10 cellular contexts compared by ENCODE assay signal in the genomic region with DNA sequence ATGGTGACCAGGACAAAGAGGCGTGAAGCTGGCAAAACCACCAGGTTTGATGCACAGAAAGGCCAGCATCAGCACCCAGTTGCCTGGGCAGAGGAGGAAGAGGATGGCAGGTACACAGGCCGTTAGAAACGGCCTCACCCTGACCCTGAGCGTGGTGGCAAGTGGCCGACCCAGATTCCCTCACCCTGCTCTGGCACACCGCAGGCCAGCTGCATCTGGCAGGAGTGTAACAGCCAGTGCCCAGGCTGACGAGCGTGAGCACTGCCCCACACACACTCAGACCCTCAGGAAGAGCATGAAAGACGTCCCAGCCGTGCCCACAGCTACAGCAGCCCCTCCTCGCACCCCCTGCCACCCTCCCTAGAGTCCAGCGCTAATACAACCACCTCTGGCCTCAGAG.
DNase-seq lines count a peak whose midpoint lies in the region; ATAC-seq and TF ChIP-seq lines count a peak whose summit lies in the region.
"Had no signal": no experiment of that assay in that cellular context is flagged by ENCODE, and none has a peak within 500 bp of the region (broad histone marks: within the 10 kb centered on the region; RNA-seq: fewer than 3 reads in every experiment).

No MANE protein-coding gene starts in this region.

- no TSS peak for BruUV-seq in PC-9 (replicated peaks; lab: Mats Ljungman, UMichigan)

- no peak overlapping the region for H2BK20ac ChIP-seq in H9 (ENCODE audit: low read depth, low read length, poor library complexity, severe bottlenecking)

- no peak overlapping the region for H3T11ph ChIP-seq in H9 (ENCODE audit: low read length)

- H2BK120ac ChIP-seq in H9 (ENCODE audit: low read depth, low read length, poor library complexity, severe bottlenecking): no peak overlapping the region

- H3K14ac ChIP-seq in H9 (ENCODE audit: insufficient read depth, low read length): no peak overlapping the region; the same call in 1 of the 2 replicates

- peaks cover 53% of the 10 kb centered on the region for H3F3A ChIP-seq in PC-9 (ENCODE audit: insufficient read depth, low read depth)

- H3K36me3 Mint-ChIP-seq in H9 (ENCODE audit: insufficient read depth in 1 of 3, low read depth in 3 of 3): no peaks in the 10 kb centered on the region; a peak in 1 of 7 replicates
- H3K36me3 Mint-ChIP-seq in activated T-helper 1 cell treated with anti-CD3 and anti-CD28 coated beads, Interleukin-12 subunit alpha, Interleukin-12 subunit beta, Interleukin-2, Interleukin-4 antibody, amounts not matched to agents 30 ng/mL and 10 ng/mL and 1 ng/mL, durations not matched to agents 14 hours and 24 hours and 36 hours (ENCODE audit: low read depth): peaks cover 7% of the 10 kb centered on the region

- H4K8ac ChIP-seq in H9 (replicated peaks; ENCODE audit: insufficient read length, low read depth, low read length): no peak overlapping the region

- H3K27me3 ChIP-seq in H9 (ENCODE audit: insufficient read depth, low read length) (no peaks in the 10 kb centered on the region), heart right ventricle (no peaks in the 10 kb centered on the region), PC-9 (ENCODE audit: insufficient read depth, low read depth) (no peaks in the 10 kb centered on the region)

- H2AFZ ChIP-seq in H9 (ENCODE audit: low read length) (no peak overlapping the region), PC-9 (no peak overlapping the region)

- peaks cover 23% of the 10 kb centered on the region; the same call in 1 of the 2 replicates for H3K4me1 ChIP-seq in H9 (ENCODE audit: insufficient read depth, low read length)
- peaks cover 53 to 99% (median 94%) of the 10 kb centered on the region in 9 donors for H3K4me1 ChIP-seq in heart right ventricle
- no peaks in the 10 kb centered on the region for H3K4me1 ChIP-seq in PC-9 (replicated peaks; ENCODE audit: insufficient read depth)

- H3K4me3 Mint-ChIP-seq in H9: no peak overlapping the region; a peak in 1 of 5 replicates
- H3K4me3 Mint-ChIP-seq in activated T-helper 1 cell treated with anti-CD3 and anti-CD28 coated beads, Interleukin-12 subunit alpha, Interleukin-12 subunit beta, Interleukin-2, Interleukin-4 antibody, amounts not matched to agents 30 ng/mL and 10 ng/mL and 1 ng/mL, durations not matched to agents 14 hours and 24 hours and 36 hours: peak overlapping the region; percentile 54

- no peak overlapping the region for H3K56ac ChIP-seq in H9 (ENCODE audit: insufficient read length, low read depth, low read length)

- H3K9me3 Mint-ChIP-seq in H9: no peaks in the 10 kb centered on the region
- H3K9me3 Mint-ChIP-seq in activated T-helper 1 cell treated with anti-CD3 and anti-CD28 coated beads, Interleukin-12 subunit alpha, Interleukin-12 subunit beta, Interleukin-2, Interleukin-4 antibody, amounts not matched to agents 30 ng/mL and 10 ng/mL and 1 ng/mL, durations not matched to agents 14 hours and 24 hours and 36 hours: no peaks in the 10 kb centered on the region

- H3K79me1 ChIP-seq in H9 (ENCODE audit: insufficient read depth, low read depth, low read length, poor library complexity, severe bottlenecking): peaks cover 2% of the 10 kb centered on the region

- no peaks in the 10 kb centered on the region for H3K9me2 ChIP-seq in PC-9 (ENCODE audit: insufficient read depth)

- H3K4me2 ChIP-seq in H9 (ENCODE audit: insufficient read depth, insufficient read length, low read length): no peak overlapping the region
- no peak overlapping the region for H3K4me2 ChIP-seq in PC-9

- no peak overlapping the region for H3K18ac ChIP-seq in H9 (ENCODE audit: insufficient read length, low read depth, low read length)

- no peak for DNase-seq in H9
- no peak for DNase-seq in activated T-helper 1 cell treated with anti-CD3 and anti-CD28 coated beads, Interleukin-12 subunit alpha, Interleukin-12 subunit beta, Interleukin-2, Interleukin-4 antibody, amounts not matched to agents 30 ng/mL and 10 ng/mL and 1 ng/mL, durations not matched to agents 14 hours and 24 hours and 36 hours (ENCODE audit: low spot score)
- DNase-seq in heart right ventricle: peak; percentile 36 to 49
- no peak for DNase-seq in sciatic nerve (ENCODE audit: low spot score)
- no peak for DNase-seq in Ammon's horn (ENCODE audit: low spot score)
- no peak for DNase-seq in NCI-H748 (lab: John Stamatoyannopoulos, UW; ENCODE audit: unreplicated experiment)
- no peak for DNase-seq in PC-9
- DNase-seq: H7, MM.1S, NCI-H510A treated with DMSO at 0.1 percent for 48 hours had no signal

- H3K23me2 ChIP-seq in H9 (ENCODE audit: insufficient read length, low read depth, low read length, poor library complexity, severe bottlenecking): no peaks in the 10 kb centered on the region

- H3K9ac ChIP-seq in H9 (ENCODE audit: extremely low read depth, insufficient read length, low read length): no peak overlapping the region

- H3K79me2 ChIP-seq in H9 (ENCODE audit: insufficient read depth, low read length): peaks cover 80% of the 10 kb centered on the region
- H3K79me2 ChIP-seq in PC-9 (ENCODE audit: low read depth): peaks cover 98% of the 10 kb centered on the region

- CTCF ChIA-PET in PC-9 (lab: Charles Lee): no interaction called here

- no peaks in the 10 kb centered on the region for H3K36me3 ChIP-seq in heart right ventricle
- no peaks in the 10 kb centered on the region for H3K36me3 ChIP-seq in PC-9 (ENCODE audit: low read depth)

- WGBS in H9 (ENCODE audit: extremely low coverage, insufficient read length, low lambda C conversion rate): no CpG with 5 or more reads among the region's 12 CpGs
- 45 to 63% methylated on average over 12 of the region's 12 CpGs for WGBS in heart right ventricle, 2 donors

- H3K4me1 Mint-ChIP-seq in H9: peaks cover 80 to 86% of the 10 kb centered on the region in 2 experiments
- H3K4me1 Mint-ChIP-seq in activated T-helper 1 cell treated with anti-CD3 and anti-CD28 coated beads, Interleukin-12 subunit alpha, Interleukin-12 subunit beta, Interleukin-2, Interleukin-4 antibody, amounts not matched to agents 30 ng/mL and 10 ng/mL and 1 ng/mL, durations not matched to agents 14 hours and 24 hours and 36 hours (ENCODE audit: low read depth): peaks cover 78% of the 10 kb centered on the region

- H3K4me3 ChIP-seq in heart right ventricle: no peak overlapping the region
- no peak overlapping the region for H3K4me3 ChIP-seq in PC-9

- intact Hi-C loops in activated T-helper 1 cell treated with anti-CD3 and anti-CD28 coated beads, Interleukin-12 subunit alpha, Interleukin-12 subunit beta, Interleukin-2, Interleukin-4 antibody, amounts not matched to agents 30 ng/mL and 10 ng/mL and 1 ng/mL, durations not matched to agents 14 hours and 24 hours and 36 hours (cut with micrococcal nuclease): loop anchor here (2.0 to 5.0 kb wide), 2 partner anchors 20 to 86 kb away; no protein-coding TSS in a partner anchor
- intact Hi-C loops in heart right ventricle (cut with DNase I): loop anchor here in 1 of 10 donors (10.0 kb wide), 1 partner anchor 54 kb away; no protein-coding TSS in a partner anchor
- intact Hi-C loops in sciatic nerve (cut with DNase I): no loop called here
- intact Hi-C loops in PC-9 (cut with micrococcal nuclease; ENCODE audit: unreplicated experiment): no loop called here

- no peak overlapping the region for H4K91ac ChIP-seq in H9 (ENCODE audit: insufficient read length, low read depth, low read length)

- H4K5ac ChIP-seq in H9 (ENCODE audit: insufficient read length, low read depth, low read length): no peak overlapping the region

- no peak overlapping the region for H2BK12ac ChIP-seq in H9 (ENCODE audit: insufficient read length, low read depth, low read length)

- H4K20me1 ChIP-seq in H9 (ENCODE audit: control insufficient read depth, insufficient read depth, insufficient read length) (peaks cover 8% of the 10 kb centered on the region), PC-9 (ENCODE audit: insufficient read depth) (peaks cover 93% of the 10 kb centered on the region)

- H3K27me3 Mint-ChIP-seq in H9 (ENCODE audit: low read depth): no peaks in the 10 kb centered on the region
- H3K27me3 Mint-ChIP-seq in activated T-helper 1 cell treated with anti-CD3 and anti-CD28 coated beads, Interleukin-12 subunit alpha, Interleukin-12 subunit beta, Interleukin-2, Interleukin-4 antibody, amounts not matched to agents 30 ng/mL and 10 ng/mL and 1 ng/mL, durations not matched to agents 14 hours and 24 hours and 36 hours (ENCODE audit: insufficient read depth): no peaks in the 10 kb centered on the region

- H3K9me3 ChIP-seq in H9 (ENCODE audit: control insufficient read depth, low read depth, low read length): no peaks in the 10 kb centered on the region
- H3K9me3 ChIP-seq in heart right ventricle: no peaks in the 10 kb centered on the region
- H3K9me3 ChIP-seq in PC-9 (ENCODE audit: insufficient read depth, low read depth): no peaks in the 10 kb centered on the region

- ATAC-seq in heart right ventricle: peak; percentile 16 to 75 (median 53)
- ATAC-seq in sciatic nerve: peak; percentile 3

- H3K27ac ChIP-seq in H9 (ENCODE audit: insufficient read length, low read depth, low read length): no peak overlapping the region
- H3K27ac ChIP-seq in heart right ventricle: peak overlapping the region in 7 of 10 donors; percentile 16 to 46 (median 26)
- no peak overlapping the region for H3K27ac ChIP-seq in PC-9

- H3K27ac Mint-ChIP-seq in H9: peak overlapping the region; percentile 81 to 91 (median 89); a peak in 5 of 7 replicates
- H3K27ac Mint-ChIP-seq in activated T-helper 1 cell treated with anti-CD3 and anti-CD28 coated beads, Interleukin-12 subunit alpha, Interleukin-12 subunit beta, Interleukin-2, Interleukin-4 antibody, amounts not matched to agents 30 ng/mL and 10 ng/mL and 1 ng/mL, durations not matched to agents 14 hours and 24 hours and 36 hours: peak overlapping the region; percentile 94

- POLR2A ChIA-PET in PC-9 (lab: Charles Lee; ENCODE audit: unreplicated experiment): no interaction called here

- no peak overlapping the region for H3K4ac ChIP-seq in H9 (ENCODE audit: low read depth, low read length)

- H3K23ac ChIP-seq in H9 (ENCODE audit: insufficient read length, low read depth, low read length): no peak overlapping the region

- H2AK5ac ChIP-seq in H9 (ENCODE audit: insufficient read length, low read length): no peak overlapping the region

- no peak overlapping the region for H2BK15ac ChIP-seq in H9 (ENCODE audit: low read depth, low read length)

- TF ChIP-seq CTCF in H9 (conservative IDR thresholded peaks at IDR 0.05) (no peak), heart right ventricle (IDR thresholded peaks at IDR 0.05) (no peak), PC-9 (conservative IDR thresholded peaks at IDR 0.05) (no peak)

- H2BK5ac ChIP-seq in H9 (ENCODE audit: insufficient read length, low read length): no peak overlapping the region

Comparison
In these comparisons a context has a peak if more than half of its experiments do, and no peak if none do; other contexts are left out.
1. DNase-seq: peak in heart right ventricle (2 of 2); none in H9 (single experiment), activated T-helper 1 cell treated with anti-CD3 and anti-CD28 coated beads, Interleukin-12 subunit alpha, Interleukin-12 subunit beta, Interleukin-2, Interleukin-4 antibody, amounts not matched to agents 30 ng/mL and 10 ng/mL and 1 ng/mL, durations not matched to agents 14 hours and 24 hours and 36 hours (single experiment), sciatic nerve (single experiment), Ammon's horn (single experiment), NCI-H748 (single experiment) and PC-9 (0 of 2).
2. H3K27ac ChIP-seq: peak in heart right ventricle (7 of 10); none in H9 (single experiment) and PC-9 (single experiment).